In genomic region chr3:16262195-16262594, GRCh38 we compare ENCODE assay signal across 22 cellular contexts.
"Had no signal": no experiment of that assay in that cellular context is flagged by ENCODE, and none has a peak within 500 bp of the region (broad histone marks: within the 10 kb centered on the region; RNA-seq: fewer than 3 reads in every experiment).

No MANE protein-coding gene starts in this region.

- H3K27me3 ChIP-seq: dorsolateral prefrontal cortex, gastrocnemius medialis, right atrium auricular region, stomach, thyroid gland, vagina had no signal

- H3K9me3 ChIP-seq: gastrocnemius medialis, lower lobe of right lung, prostate gland, right atrium auricular region, stomach, thyroid gland, vagina had no signal

- H3K4me3 ChIP-seq: gastrocnemius medialis, lower lobe of right lung, prostate gland, right atrium auricular region, stomach, thyroid gland, vagina had no signal

- DNase-seq: dorsolateral prefrontal cortex; effector CD4-positive, alpha-beta T cell; foreskin fibroblast; gastrocnemius medialis; head of caudate nucleus; left ventricle myocardium superior; lower lobe of right lung; naive thymus-derived CD8-positive, alpha-beta T cell; nephron progenitor cell; nucleus accumbens; stimulated activated CD4-positive, alpha-beta T cell treated with anti-CD3 and anti-CD28 coated beads, Interleukin-2, amount 100 ng/mL, for 24 hours; stimulated activated CD4-positive, alpha-beta T cell treated with anti-CD3 and anti-CD28 coated beads, Interleukin-4, amount 100 ng/mL, for 24 hours; stimulated activated naive CD4-positive, alpha-beta T cell treated with Interleukin-2 at 50 U/mL for 16 hours; stomach; thyroid gland; trophoblast cell had no signal

- H3K36me3 ChIP-seq: prostate gland had no signal

- H3K27ac ChIP-seq: dorsolateral prefrontal cortex, gastrocnemius medialis, lower lobe of right lung, prostate gland, right atrium auricular region, stomach, thyroid gland, vagina had no signal

- FAIRE-seq: keratinocyte had no signal

- ATAC-seq: gastrocnemius medialis; left ventricle myocardium superior; lower lobe of right lung; naive thymus-derived CD8-positive, alpha-beta T cell; sciatic nerve; stimulated activated effector memory CD8-positive, alpha-beta T cell treated with anti-CD3 and anti-CD28 coated beads, Interleukin-12 subunit alpha, Interleukin-12 subunit beta, amount 100 ng/mL, for 72 hours had no signal
